In the genomic region with DNA sequence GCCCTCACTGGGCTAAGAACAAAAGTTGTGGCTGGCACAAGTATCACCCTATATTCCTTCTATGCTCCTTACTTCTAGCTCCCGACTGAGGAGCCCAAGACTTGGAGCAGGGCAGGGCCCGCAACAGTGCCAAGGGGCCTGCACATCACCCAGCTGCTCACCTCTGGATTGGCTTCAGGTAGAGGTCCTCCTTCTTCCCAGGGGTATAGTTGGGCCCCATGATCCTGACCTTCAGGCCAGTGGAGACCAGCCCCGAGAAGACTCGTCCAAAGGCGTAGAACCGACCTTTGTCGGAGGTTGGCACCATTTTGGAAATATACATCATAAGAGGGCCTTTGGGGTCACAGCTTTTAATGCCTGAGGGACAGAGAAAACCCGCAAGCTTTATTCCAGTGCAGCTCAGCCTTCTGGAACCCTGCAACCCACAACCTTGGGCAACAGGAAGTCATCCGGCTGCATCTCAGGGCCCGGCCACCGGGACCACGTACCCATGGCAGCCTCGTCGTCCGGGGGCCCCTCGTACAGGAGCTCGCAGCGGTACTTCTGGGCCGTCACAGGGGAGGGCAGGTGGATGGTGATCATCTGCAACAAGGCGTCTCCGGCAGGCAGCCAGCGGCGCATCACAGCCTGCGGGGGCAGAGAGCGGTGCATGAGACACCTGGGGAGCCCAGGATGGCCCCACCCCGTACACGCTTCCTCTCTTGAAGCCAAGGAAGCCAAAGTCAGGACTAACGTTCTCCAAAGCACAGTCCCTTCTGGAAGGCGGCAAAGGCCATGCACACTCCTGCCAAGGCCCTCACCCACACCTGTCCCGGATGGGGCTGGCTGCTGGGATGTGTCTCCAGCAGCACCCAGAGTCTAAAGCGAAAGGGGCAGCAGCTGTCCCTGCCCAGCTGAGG, we compare ENCODE assay signal across 18 cellular contexts. TPM values are rescaled to one million over a fixed set of nuclear protein-coding genes. Genes with fewer than 3 reads are reported as not detected.
DNase-seq lines count a peak whose midpoint lies in the region; ATAC-seq, FAIRE-seq and TF ChIP-seq lines count a peak whose summit lies in the region.
"Had no signal": no experiment of that assay in that cellular context is flagged by ENCODE, and none has a peak within 500 bp of the region (broad histone marks: within the 10 kb centered on the region; RNA-seq: fewer than 3 reads in every experiment).

No MANE protein-coding gene starts in this region.

- H4K91ac ChIP-seq in H1 (replicated peaks; ENCODE audit: insufficient read length, low read length), result no peak overlapping the region

- H3K4me2 ChIP-seq in OCI-LY7 (ENCODE audit: low read length) (no peak overlapping the region), H1 (ENCODE audit: insufficient read depth in 1 of 2, low read depth in 2 of 2, low read length in 2 of 2) (no peak overlapping the region)

- H2AFZ ChIP-seq in OCI-LY7 (ENCODE audit: low read length), result no peak overlapping the region
- no peak overlapping the region for H2AFZ ChIP-seq in H1 (ENCODE audit: low read length)

- H4K5ac ChIP-seq in H1 (ENCODE audit: insufficient read length, low read depth, low read length), result no peak overlapping the region

- WGBS in H1 (ENCODE audit: extremely low coverage in 1 of 2, insufficient coverage in 1 of 2, insufficient read length in 1 of 2, insufficient replicate concordance in 2 of 2, low coverage in 1 of 2, low lambda C conversion rate in 2 of 2, missing lambda C conversion rate in 1 of 2), 2 experiments, result 94% methylated on average over 31 of the region's 31 CpGs; no CpG with 5 or more reads in 1 of the 2 experiments

- H2BK12ac ChIP-seq in H1 (ENCODE audit: low read depth, low read length), result no peak overlapping the region

- no peak for FAIRE-seq in H1 (lab: Jason Lieb, UNC)
- FAIRE-seq: islet of Langerhans had no signal

- CTCF ChIA-PET in OCI-LY7 (lab: Charles Lee; ENCODE audit: unreplicated experiment), result no interaction called here
- CTCF ChIA-PET in H1 (lab: Charles Lee; ENCODE audit: partially characterized antibody), result no interaction called here

- TF ChIP-seq CTCF in OCI-LY7 (conservative IDR thresholded peaks at IDR 0.05; ENCODE audit: low read length), result no peak
- no peak for TF ChIP-seq CTCF in H1 (IDR thresholded peaks at IDR 0.05; ENCODE audit: control extremely low read depth in 1 of 3, insufficient read depth in 1 of 3, low read depth in 1 of 3, low read length in 3 of 3)

- H3K14ac ChIP-seq in H1 (ENCODE audit: insufficient read length), result no peak overlapping the region

- in situ Hi-C loops in KBM-7 (cut with MboI; ENCODE audit: low pct_unique_long_range_greater_than_20kb, low sequenced_read_pairs), result no loop called here

- H3K4me1 ChIP-seq in OCI-LY7 (ENCODE audit: insufficient read depth, low read length, poor library complexity, severe bottlenecking), result peaks cover 12% of the 10 kb centered on the region
- peaks cover 0 to 13% (median 8%) of the 10 kb centered on the region in 4 experiments; a peak in 6 of 7 replicates for H3K4me1 ChIP-seq in H1 (replicated peaks in 1 of 4; ENCODE audit: control insufficient read depth in 3 of 4, insufficient read depth in 4 of 4, low read length in 3 of 4)
- H3K4me1 ChIP-seq in stomach smooth muscle (ENCODE audit: control insufficient read depth, insufficient read depth, low read length), result peaks cover 29% of the 10 kb centered on the region

- peak in 1 of 2 experiments; percentile 80; a peak in 2 of 3 replicates for TF ChIP-seq POLR2A in H1 (IDR thresholded peaks at IDR 0.05; ENCODE audit: control extremely low read depth in 1 of 2, low read depth in 2 of 2, low read length in 2 of 2)

- H3K27ac ChIP-seq in OCI-LY7 (ENCODE audit: low read depth, low read length, poor library complexity, severe bottlenecking), result no peak overlapping the region
- H3K27ac ChIP-seq in H1 (ENCODE audit: low read depth, low read length), result peak overlapping the region; percentile 29; the same call in 1 of the 2 replicates
- H3K27ac ChIP-seq in stomach smooth muscle (ENCODE audit: low read length), result peak overlapping the region; percentile 6
- H3K27ac ChIP-seq: upper lobe of right lung had no signal

- H3K4me3 ChIP-seq in OCI-LY7 (ENCODE audit: low read depth, low read length, poor library complexity, severe bottlenecking) (no peak overlapping the region), H1 (ENCODE audit: extremely low read depth in 1 of 4, insufficient read depth in 2 of 4, low read depth in 3 of 4, low read length in 4 of 4) (no peak overlapping the region), stomach smooth muscle (ENCODE audit: low read length in 2 of 2) (no peak overlapping the region)
- H3K4me3 ChIP-seq: upper lobe of right lung had no signal

- H3K9me3 ChIP-seq in OCI-LY7 (ENCODE audit: low read length) (no peaks in the 10 kb centered on the region), H1 (ENCODE audit: insufficient read depth in 2 of 2, low read depth in 1 of 2, low read length in 1 of 2) (no peaks in the 10 kb centered on the region), stomach smooth muscle (ENCODE audit: control insufficient read depth in 2 of 2, low read length in 2 of 2) (no peaks in the 10 kb centered on the region)
- H3K9me3 ChIP-seq: upper lobe of right lung had no signal

- H2BK120ac ChIP-seq in H1 (replicated peaks; ENCODE audit: low read depth, low read length), result no peak overlapping the region

- no peak for ATAC-seq in Right ventricle myocardium inferior
- ATAC-seq in Right ventricle myocardium superior (ENCODE audit: poor library complexity), result no peak
- ATAC-seq: activated CD4-positive, CD25-positive, alpha-beta regulatory T cell treated with anti-CD3 and anti-CD28 coated beads, Interleukin-2, amount 50 U/mL, for 24 hours; upper lobe of right lung had no signal

- peak overlapping the region; percentile 91; the same call in 1 of the 2 replicates for H4K8ac ChIP-seq in H1 (ENCODE audit: extremely low read depth, insufficient read depth, low read length)

- no peak overlapping the region for H2AK5ac ChIP-seq in H1 (ENCODE audit: low read depth, low read length)

- peaks cover 8% of the 10 kb centered on the region for H3K23me2 ChIP-seq in H1 (ENCODE audit: low read depth, low read length)

- no peak overlapping the region for H2BK15ac ChIP-seq in H1 (ENCODE audit: low read length)

- H4K20me1 ChIP-seq in OCI-LY7 (ENCODE audit: insufficient read depth, low read length) (peaks cover 60% of the 10 kb centered on the region), H1 (replicated peaks in 1 of 2; ENCODE audit: control insufficient read depth in 1 of 2, insufficient read depth in 2 of 2, low read length in 2 of 2) (peaks cover 82 to 85% of the 10 kb centered on the region in 2 experiments)

- no peak overlapping the region for H3K56ac ChIP-seq in H1 (replicated peaks; ENCODE audit: insufficient read length, low read depth, low read length)

- no peak for TF ChIP-seq RAD21 in H1 (IDR thresholded peaks at IDR 0.05 in 1 of 2, conservative IDR thresholded peaks at IDR 0.05 in 1 of 2; ENCODE audit: low read depth in 2 of 2, low read length in 2 of 2)

- H3K79me2 ChIP-seq in OCI-LY7 (ENCODE audit: insufficient read depth, low read depth, low read length) (peaks cover 65% of the 10 kb centered on the region), H1 (ENCODE audit: control insufficient read depth in 1 of 2, insufficient read depth in 2 of 2, low read length in 2 of 2) (peaks cover 19 to 68% of the 10 kb centered on the region in 2 experiments)

- POLR2A ChIA-PET in OCI-LY7 (lab: Charles Lee), result no interaction called here
- POLR2A ChIA-PET in H1 (lab: Charles Lee; ENCODE audit: partially characterized antibody), result interaction anchor here (0.6 to 12.0 kb wide), 16 partner anchors 9 to 201 kb away, joined by 3 to 870 read pairs (median 4); a partner anchor contains a TSS

- H3K79me1 ChIP-seq in H1 (ENCODE audit: low read depth, low read length), result peaks cover 20% of the 10 kb centered on the region

- no peak for TF ChIP-seq EP300 in H1 (IDR thresholded peaks at IDR 0.05; ENCODE audit: borderline replicate concordance in 1 of 2, low read depth in 2 of 2, low read length in 2 of 2)

- TSS peak; percentile 15 for BruUV-seq in OCI-LY7 (replicated peaks; lab: Mats Ljungman, UMichigan)

- peak; percentile 59 for DNase-seq in Right ventricle myocardium inferior (ENCODE audit: missing footprints)
- DNase-seq in Right ventricle myocardium superior, result no peak
- DNase-seq in OCI-LY7 (ENCODE audit: low spot score), result no peak
- no peak for DNase-seq in H1 (ENCODE audit: low read depth in 1 of 2, low spot score in 2 of 2)
- DNase-seq in KBM-7, result no peak
- DNase-seq in HK-2 (ENCODE audit: unreplicated experiment), result no peak
- DNase-seq in NCI-H526 (lab: John Stamatoyannopoulos, UW), result no peak
- DNase-seq: AML-193, NCI-H1092, NCI-H226, T-cell, upper lobe of right lung had no signal

- H2BK20ac ChIP-seq in H1 (ENCODE audit: low read length), result no peak overlapping the region

- H3K9me2 ChIP-seq in OCI-LY7 (ENCODE audit: insufficient read depth, low read length), result no peaks in the 10 kb centered on the region

- H3K36me3 ChIP-seq in OCI-LY7 (ENCODE audit: insufficient read depth, low read length) (peaks cover 96% of the 10 kb centered on the region), H1 (ENCODE audit: control insufficient read depth in 2 of 4, insufficient read depth in 4 of 4, low read length in 3 of 4) (peaks cover 78 to 91% (median 84%) of the 10 kb centered on the region in 4 experiments), stomach smooth muscle (ENCODE audit: control insufficient read depth in 2 of 2, insufficient read depth in 2 of 2, low read length in 2 of 2) (peaks cover 74 to 78% of the 10 kb centered on the region in 2 donors)

- intact Hi-C loops in Right ventricle myocardium inferior (cut with DNase I), result loop anchor here (10.0 kb wide), 1 partner anchor 144 kb away; a partner anchor contains a TSS
- intact Hi-C loops in Right ventricle myocardium superior (cut with DNase I), result no loop called here
- intact Hi-C loops in OCI-LY7 (cut with micrococcal nuclease; ENCODE audit: unreplicated experiment), result no loop called here

- H3K9ac ChIP-seq in H1 (replicated peaks in 1 of 4; ENCODE audit: extremely low read depth in 1 of 4, low read depth in 3 of 4, low read length in 3 of 4), result peak overlapping the region in 1 of 4 experiments; percentile 42; a peak in 3 of 7 replicates
- H3K9ac ChIP-seq in stomach smooth muscle (ENCODE audit: low read length in 2 of 2), result no peak overlapping the region

- H3K27me3 ChIP-seq in H1 (replicated peaks in 1 of 4; ENCODE audit: control insufficient read depth in 3 of 4, extremely low read depth in 1 of 4, insufficient read depth in 3 of 4, low read length in 3 of 4), result no peaks in the 10 kb centered on the region
- no peaks in the 10 kb centered on the region for H3K27me3 ChIP-seq in stomach smooth muscle (ENCODE audit: control insufficient read depth in 1 of 2, insufficient read depth in 2 of 2, low read length in 2 of 2)
- H3K27me3 ChIP-seq: upper lobe of right lung had no signal

- no peak overlapping the region for H3K18ac ChIP-seq in H1 (ENCODE audit: extremely low read depth, low read length)

- no peak overlapping the region; the same call in 1 of the 2 replicates for H2BK5ac ChIP-seq in H1 (ENCODE audit: low read depth, low read length)

- H3K4ac ChIP-seq in H1 (replicated peaks; ENCODE audit: insufficient read length, low read depth, low read length), result no peak overlapping the region

- no peak overlapping the region for H3K23ac ChIP-seq in H1 (ENCODE audit: insufficient read length)

RNA-seq across cellular contexts. Expression of a gene that starts 4.7 kb away (rescaled TPM):
- total RNA-seq in Right ventricle myocardium inferior (2,154 TPM), Right ventricle myocardium superior (1,974 TPM), OCI-LY7 (2022) (3,507 and 3,668 TPM in 2 replicates)
- total RNA-seq in OCI-LY7 (2014; rRNA removed; shearing (Covaris generic)), result 1,633 and 1,634 TPM in 2 replicates
- total RNA-seq in H1 (2021; fragmentation: NEBNext Ultra II Directional; extraction: Animal tissue kit (Norgen Biotek cat#: 25700)), result 3,380 and 3,443 TPM in 2 replicates
- polyA plus RNA-seq in H1 (2011; rRNA removed), result 1,554 and 2,482 TPM in 2 replicates
- 2,432 TPM for polyA plus RNA-seq in H1 (2011; cell fraction: cytosol; rRNA removed)
- 2,476 TPM for polyA plus RNA-seq in H1 (2011; cell fraction: nucleus; rRNA removed)
- polyA plus RNA-seq in H1 (2012, experiment 1 of 2), result 3,535 to 4,309 TPM (median 3,652 TPM) in 4 replicates
- 3,970 TPM for polyA plus RNA-seq in H1 (2012, experiment 2 of 2)
- 1,821 TPM for polyA plus RNA-seq in H1 (2013, experiment 1 of 2)
- polyA plus RNA-seq in H1 (2013, experiment 2 of 2), result 1,896 TPM
- polyA minus RNA-seq in H1 (2011; rRNA and poly(A)+ RNA removed), result 1,497 and 1,567 TPM in 2 replicates
- 2,226 TPM for polyA minus RNA-seq in H1 (2011; cell fraction: cytosol; rRNA and poly(A)+ RNA removed)
- polyA minus RNA-seq in H1 (2011; cell fraction: nucleus; rRNA and poly(A)+ RNA removed), result 1,168 TPM

RNA-seq across cellular contexts. Expression of a gene that starts 9.7 kb away (rescaled TPM):
- total RNA-seq in Right ventricle myocardium inferior (67.5 TPM), Right ventricle myocardium superior (70.5 TPM), OCI-LY7 (2022) (40.4 and 47.1 TPM in 2 replicates)
- 48.6 and 49.3 TPM in 2 replicates for total RNA-seq in OCI-LY7 (2014; rRNA removed; shearing (Covaris generic))
- total RNA-seq in H1 (2021; fragmentation: NEBNext Ultra II Directional; extraction: Animal tissue kit (Norgen Biotek cat#: 25700)), result 78.1 and 80.8 TPM in 2 replicates
- 53.2 and 76.8 TPM in 2 replicates for polyA plus RNA-seq in H1 (2011; rRNA removed)
- polyA plus RNA-seq in H1 (2011; cell fraction: cytosol; rRNA removed), result 70.8 TPM
- 106 TPM for polyA plus RNA-seq in H1 (2011; cell fraction: nucleus; rRNA removed)
- polyA plus RNA-seq in H1 (2012, experiment 1 of 2), result 67.8 to 88.3 TPM (median 85.3 TPM) in 4 replicates
- polyA plus RNA-seq in H1 (2012, experiment 2 of 2), result 51.5 TPM
- polyA plus RNA-seq in H1 (2013, experiment 1 of 2), result 41.4 TPM
- 42.2 TPM for polyA plus RNA-seq in H1 (2013, experiment 2 of 2)
- 29.4 and 48.1 TPM in 2 replicates for polyA minus RNA-seq in H1 (2011; rRNA and poly(A)+ RNA removed)
- 45.4 TPM for polyA minus RNA-seq in H1 (2011; cell fraction: cytosol; rRNA and poly(A)+ RNA removed)
- 29.7 TPM for polyA minus RNA-seq in H1 (2011; cell fraction: nucleus; rRNA and poly(A)+ RNA removed)

RNA-seq across cellular contexts. Expression of a gene that starts 26.9 kb away (rescaled TPM):
- total RNA-seq in Right ventricle myocardium inferior, result 16.1 TPM
- total RNA-seq in Right ventricle myocardium superior, result 16.7 TPM
- 25.3 and 31.5 TPM in 2 replicates for total RNA-seq in OCI-LY7 (2014; rRNA removed; shearing (Covaris generic))
- total RNA-seq in OCI-LY7 (2022), result 34.4 and 35.0 TPM in 2 replicates
- 41.4 and 51.4 TPM in 2 replicates for total RNA-seq in H1 (2021; fragmentation: NEBNext Ultra II Directional; extraction: Animal tissue kit (Norgen Biotek cat#: 25700))
- polyA plus RNA-seq in H1 (2011; rRNA removed), result 30.2 and 50.9 TPM in 2 replicates
- 20.8 TPM for polyA plus RNA-seq in H1 (2011; cell fraction: cytosol; rRNA removed)
- polyA plus RNA-seq in H1 (2011; cell fraction: nucleus; rRNA removed), result 63.1 TPM
- polyA plus RNA-seq in H1 (2012, experiment 1 of 2), result 38.4 to 43.8 TPM (median 41.8 TPM) in 4 replicates
- 41.0 TPM for polyA plus RNA-seq in H1 (2012, experiment 2 of 2)
- polyA plus RNA-seq in H1 (2013, experiment 1 of 2), result 50.9 TPM
- 51.6 TPM for polyA plus RNA-seq in H1 (2013, experiment 2 of 2)
- polyA minus RNA-seq in H1 (2011; rRNA and poly(A)+ RNA removed), result 15.1 and 22.0 TPM in 2 replicates
- 18.9 TPM for polyA minus RNA-seq in H1 (2011; cell fraction: cytosol; rRNA and poly(A)+ RNA removed)
- polyA minus RNA-seq in H1 (2011; cell fraction: nucleus; rRNA and poly(A)+ RNA removed), result 25.7 TPM

RNA-seq across cellular contexts. Expression of a gene that starts 47.7 kb away (rescaled TPM):
- 627 TPM for total RNA-seq in Right ventricle myocardium inferior
- total RNA-seq in Right ventricle myocardium superior, result 589 TPM
- not detected in 2 replicates for total RNA-seq in OCI-LY7 (2014; rRNA removed; shearing (Covaris generic))
- not detected in 2 replicates for total RNA-seq in OCI-LY7 (2022)
- total RNA-seq in H1 (2021; fragmentation: NEBNext Ultra II Directional; extraction: Animal tissue kit (Norgen Biotek cat#: 25700)), result 86.2 and 87.4 TPM in 2 replicates
- polyA plus RNA-seq in H1 (2011; rRNA removed), result 206 and 227 TPM in 2 replicates
- polyA plus RNA-seq in H1 (2011; cell fraction: cytosol; rRNA removed), result 162 TPM
- 147 TPM for polyA plus RNA-seq in H1 (2011; cell fraction: nucleus; rRNA removed)
- polyA plus RNA-seq in H1 (2012, experiment 1 of 2), result 91.2 to 153 TPM (median 146 TPM) in 4 replicates
- 175 TPM for polyA plus RNA-seq in H1 (2012, experiment 2 of 2)
- polyA plus RNA-seq in H1 (2013, experiment 1 of 2), result 74.9 TPM
- polyA plus RNA-seq in H1 (2013, experiment 2 of 2), result 74.3 TPM
- polyA minus RNA-seq in H1 (2011; rRNA and poly(A)+ RNA removed), result 24.2 and 37.1 TPM in 2 replicates
- polyA minus RNA-seq in H1 (2011; cell fraction: cytosol; rRNA and poly(A)+ RNA removed), result 54.2 TPM
- 39.7 TPM for polyA minus RNA-seq in H1 (2011; cell fraction: nucleus; rRNA and poly(A)+ RNA removed)
- total RNA-seq: activated T-helper 2 cell treated with anti-CD3 and anti-CD28 coated beads, Interferon-gamma antibody, Interleukin-2, Interleukin-4, amounts not matched to agents 10 μg/mL and 5 μg/mL and 100 μg/mL, durations not matched to agents 14 hours and 24 hours and 36 hours; H4; HT-29; T-cell had no signal
